In the genomic region with DNA sequence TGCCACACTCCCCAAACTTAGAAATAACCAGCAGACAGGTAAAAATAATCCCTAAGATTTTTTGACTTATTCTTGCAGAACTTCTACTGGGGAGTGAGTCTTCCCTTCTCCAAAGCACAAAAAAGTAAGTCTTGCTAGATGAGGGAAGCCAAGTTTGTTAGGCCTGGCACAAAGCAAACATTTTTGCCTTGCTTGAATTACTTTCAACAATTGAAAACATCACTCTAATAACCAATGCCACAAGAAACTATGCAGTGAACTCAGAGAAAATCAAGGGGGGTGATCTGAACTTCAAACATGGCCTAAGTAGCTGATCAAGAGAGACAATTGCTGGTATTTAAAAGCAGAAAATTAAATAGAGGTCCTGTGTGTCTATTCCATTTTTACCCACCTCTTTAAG, we compare ENCODE assay signal across 19 cellular contexts.
DNase-seq lines count a peak whose midpoint lies in the region; ATAC-seq and TF ChIP-seq lines count a peak whose summit lies in the region.
"Had no signal": no experiment of that assay in that cellular context is flagged by ENCODE, and none has a peak within 500 bp of the region (broad histone marks: within the 10 kb centered on the region; RNA-seq: fewer than 3 reads in every experiment).

No MANE protein-coding gene starts in this region.

- no peaks in the 10 kb centered on the region for H3F3A ChIP-seq in Loucy (ENCODE audit: low read depth)

- no peak for ATAC-seq in GM21786 (IDR thresholded peaks at IDR 0.05; ENCODE audit: unreplicated experiment)
- ATAC-seq in HG03432 (IDR thresholded peaks at IDR 0.05; ENCODE audit: unreplicated experiment) = no peak
- ATAC-seq: HCT116 had no signal

- H3K9me3 ChIP-seq in Loucy (ENCODE audit: insufficient read depth, low read depth, low read length) (no peaks in the 10 kb centered on the region), thyroid gland (no peaks in the 10 kb centered on the region)
- H3K9me3 ChIP-seq: BE2C had no signal

- H3K79me2 ChIP-seq in Loucy (ENCODE audit: insufficient read depth, low read length) = no peaks in the 10 kb centered on the region

- no peak overlapping the region for H3K9ac ChIP-seq in Loucy (ENCODE audit: low read depth, low read length, poor library complexity, severe bottlenecking)

- no peaks in the 10 kb centered on the region for H4K20me1 ChIP-seq in Loucy (ENCODE audit: insufficient read depth, low read length, poor library complexity, severe bottlenecking)

- H2AFZ ChIP-seq in Loucy (ENCODE audit: low read length) = peak overlapping the region; percentile 46

- no peaks in the 10 kb centered on the region for H3K27me3 ChIP-seq in Loucy (ENCODE audit: insufficient read depth, low read length, poor library complexity, severe bottlenecking)
- H3K27me3 ChIP-seq in thyroid gland = no peaks in the 10 kb centered on the region
- H3K27me3 ChIP-seq: BE2C had no signal

- H3K27ac ChIP-seq in thyroid gland = peak overlapping the region in 1 of 3 donors; percentile 41

- H3K4me1 ChIP-seq in Loucy (ENCODE audit: insufficient read depth, low read length, poor library complexity, severe bottlenecking) (peaks cover 3% of the 10 kb centered on the region), thyroid gland (no peaks in the 10 kb centered on the region)
- H3K4me1 ChIP-seq: BE2C had no signal

- TF ChIP-seq CTCF in Loucy (conservative IDR thresholded peaks at IDR 0.05; ENCODE audit: low read length) (no peak), thyroid gland (IDR thresholded peaks at IDR 0.05) (no peak)

- H3K36me3 ChIP-seq in Loucy (ENCODE audit: insufficient read depth, low read length) = no peaks in the 10 kb centered on the region
- H3K36me3 ChIP-seq in thyroid gland = no peaks in the 10 kb centered on the region
- H3K36me3 ChIP-seq: BE2C had no signal

- no peaks in the 10 kb centered on the region for H3K9me2 ChIP-seq in Loucy (replicated peaks; ENCODE audit: low read depth, low read length)

- H3K4me2 ChIP-seq in Loucy (ENCODE audit: low read depth, low read length, poor library complexity, severe bottlenecking) = no peak overlapping the region

- H3K4me3 ChIP-seq in Loucy (ENCODE audit: low read length, poor library complexity, severe bottlenecking) = no peak overlapping the region
- H3K4me3 ChIP-seq in thyroid gland (replicated peaks in 1 of 3) = no peak overlapping the region

- intact Hi-C loops in thyroid gland (cut with DNase I) = no loop called here

- DNase-seq in astrocyte of the hippocampus (ENCODE audit: low read depth, low spot score) = peak; percentile 81
- peak; percentile 38 for DNase-seq in fibroblast of gingiva (ENCODE audit: low read depth)
- peak; percentile 14 to 22 for DNase-seq in thyroid gland
- no peak for DNase-seq in DMS 273 (lab: John Stamatoyannopoulos, UW; ENCODE audit: unreplicated experiment)
- no peak for DNase-seq in midbrain (lab: John Stamatoyannopoulos, UW)
- DNase-seq: BE2C; C1 segment of cervical spinal cord; CD4-positive, CD25-positive, alpha-beta regulatory T cell; CD8-positive, alpha-beta memory T cell; COR-L47; GOT3; H7; HFFc6; IMR-90; KBM-7 had no signal

- TF ChIP-seq POLR2A in thyroid gland (IDR thresholded peaks at IDR 0.05) = no peak

Comparison
In these comparisons a context has a peak if more than half of its experiments do, and no peak if none do; other contexts are left out.
1. DNase-seq: peak in astrocyte of the hippocampus (single experiment), fibroblast of gingiva (single experiment) and thyroid gland (2 of 2); none in DMS 273 (single experiment) and midbrain (single experiment).